1 cellular context compared by ENCODE assay signal in the genomic region with DNA sequence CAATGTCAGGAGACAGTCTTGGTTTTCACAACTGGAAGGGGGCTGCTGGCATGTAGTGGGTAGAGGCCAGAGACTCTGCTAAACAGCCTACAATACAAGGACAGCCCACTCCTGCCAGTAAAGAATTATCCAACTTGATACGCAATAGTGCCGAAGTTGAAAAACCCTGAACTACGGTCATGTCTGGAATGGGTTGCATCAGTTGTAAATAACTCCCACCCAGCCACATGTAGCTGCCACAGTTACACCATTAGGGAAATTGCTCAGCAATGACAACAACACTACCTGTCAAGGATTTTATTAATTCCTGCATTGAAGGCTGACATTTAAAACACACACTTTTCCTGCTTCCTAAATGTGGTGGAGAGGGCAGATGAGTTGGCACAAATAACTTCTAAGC.
A peak's percentile ranks its signal among the peaks of the same experiment; 100 is the strongest.
TF ChIP-seq lines count a peak whose summit lies in the region.

No MANE protein-coding gene starts in this region.

TF ChIP-seq in HepG2, 621 proteins besides CTCF, POLR2A, EP300 and RAD21 (continued from another document and continues in another):
- TF ChIP-seq U2AF1 (optimal IDR thresholded peaks at IDR 0.05; ENCODE audit: low read depth, low read length) = no peak
- TF ChIP-seq, protein P1, sequence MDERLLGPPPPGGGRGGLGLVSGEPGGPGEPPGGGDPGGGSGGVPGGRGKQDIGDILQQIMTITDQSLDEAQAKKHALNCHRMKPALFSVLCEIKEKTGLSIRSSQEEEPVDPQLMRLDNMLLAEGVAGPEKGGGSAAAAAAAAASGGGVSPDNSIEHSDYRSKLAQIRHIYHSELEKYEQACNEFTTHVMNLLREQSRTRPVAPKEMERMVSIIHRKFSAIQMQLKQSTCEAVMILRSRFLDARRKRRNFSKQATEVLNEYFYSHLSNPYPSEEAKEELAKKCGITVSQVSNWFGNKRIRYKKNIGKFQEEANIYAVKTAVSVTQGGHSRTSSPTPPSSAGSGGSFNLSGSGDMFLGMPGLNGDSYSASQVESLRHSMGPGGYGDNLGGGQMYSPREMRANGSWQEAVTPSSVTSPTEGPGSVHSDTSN (CRISPR knock-in tag; IDR thresholded peaks at IDR 0.05) = no peak
- TF ChIP-seq ATRX (CRISPR knock-in tag; IDR thresholded peaks at IDR 0.05; ENCODE audit: borderline replicate concordance) = no peak
- TF ChIP-seq EZH2 (conservative IDR thresholded peaks at IDR 0.05; ENCODE audit: low read depth, low read length) = no peak
- 0 out of 2 replicates have a peak, but pooled peaks have one; percentile 17 for TF ChIP-seq SP5 (CRISPR knock-in tag; IDR thresholded peaks at IDR 0.05; ENCODE audit: borderline replicate concordance, low read depth)
- no peak for TF ChIP-seq ZNF484 (CRISPR knock-in tag; IDR thresholded peaks at IDR 0.05; ENCODE audit: borderline replicate concordance, low read depth)
- peak; percentile 90 for TF ChIP-seq CEBPG (CRISPR knock-in tag; IDR thresholded peaks at IDR 0.05)
- no peak for TF ChIP-seq ELF1 (CRISPR knock-in tag; IDR thresholded peaks at IDR 0.05)
- peak; percentile 48; the same call in 1 of the 2 replicates for TF ChIP-seq THAP11 (CRISPR knock-in tag; IDR thresholded peaks at IDR 0.05)
- TF ChIP-seq HIVEP1 (CRISPR knock-in tag; IDR thresholded peaks at IDR 0.05) = 0 out of 2 replicates have a peak, but pooled peaks have one; percentile 26
- no peak for TF ChIP-seq ZNF136 (CRISPR knock-in tag; IDR thresholded peaks at IDR 0.05; ENCODE audit: low read depth)
- no peak for TF ChIP-seq ZNF558 (CRISPR knock-in tag; IDR thresholded peaks at IDR 0.05; ENCODE audit: borderline replicate concordance)
- TF ChIP-seq NFKBIZ (CRISPR knock-in tag; IDR thresholded peaks at IDR 0.05) = peak; percentile 86; the same call in 1 of the 2 replicates
- TF ChIP-seq, protein P2, sequence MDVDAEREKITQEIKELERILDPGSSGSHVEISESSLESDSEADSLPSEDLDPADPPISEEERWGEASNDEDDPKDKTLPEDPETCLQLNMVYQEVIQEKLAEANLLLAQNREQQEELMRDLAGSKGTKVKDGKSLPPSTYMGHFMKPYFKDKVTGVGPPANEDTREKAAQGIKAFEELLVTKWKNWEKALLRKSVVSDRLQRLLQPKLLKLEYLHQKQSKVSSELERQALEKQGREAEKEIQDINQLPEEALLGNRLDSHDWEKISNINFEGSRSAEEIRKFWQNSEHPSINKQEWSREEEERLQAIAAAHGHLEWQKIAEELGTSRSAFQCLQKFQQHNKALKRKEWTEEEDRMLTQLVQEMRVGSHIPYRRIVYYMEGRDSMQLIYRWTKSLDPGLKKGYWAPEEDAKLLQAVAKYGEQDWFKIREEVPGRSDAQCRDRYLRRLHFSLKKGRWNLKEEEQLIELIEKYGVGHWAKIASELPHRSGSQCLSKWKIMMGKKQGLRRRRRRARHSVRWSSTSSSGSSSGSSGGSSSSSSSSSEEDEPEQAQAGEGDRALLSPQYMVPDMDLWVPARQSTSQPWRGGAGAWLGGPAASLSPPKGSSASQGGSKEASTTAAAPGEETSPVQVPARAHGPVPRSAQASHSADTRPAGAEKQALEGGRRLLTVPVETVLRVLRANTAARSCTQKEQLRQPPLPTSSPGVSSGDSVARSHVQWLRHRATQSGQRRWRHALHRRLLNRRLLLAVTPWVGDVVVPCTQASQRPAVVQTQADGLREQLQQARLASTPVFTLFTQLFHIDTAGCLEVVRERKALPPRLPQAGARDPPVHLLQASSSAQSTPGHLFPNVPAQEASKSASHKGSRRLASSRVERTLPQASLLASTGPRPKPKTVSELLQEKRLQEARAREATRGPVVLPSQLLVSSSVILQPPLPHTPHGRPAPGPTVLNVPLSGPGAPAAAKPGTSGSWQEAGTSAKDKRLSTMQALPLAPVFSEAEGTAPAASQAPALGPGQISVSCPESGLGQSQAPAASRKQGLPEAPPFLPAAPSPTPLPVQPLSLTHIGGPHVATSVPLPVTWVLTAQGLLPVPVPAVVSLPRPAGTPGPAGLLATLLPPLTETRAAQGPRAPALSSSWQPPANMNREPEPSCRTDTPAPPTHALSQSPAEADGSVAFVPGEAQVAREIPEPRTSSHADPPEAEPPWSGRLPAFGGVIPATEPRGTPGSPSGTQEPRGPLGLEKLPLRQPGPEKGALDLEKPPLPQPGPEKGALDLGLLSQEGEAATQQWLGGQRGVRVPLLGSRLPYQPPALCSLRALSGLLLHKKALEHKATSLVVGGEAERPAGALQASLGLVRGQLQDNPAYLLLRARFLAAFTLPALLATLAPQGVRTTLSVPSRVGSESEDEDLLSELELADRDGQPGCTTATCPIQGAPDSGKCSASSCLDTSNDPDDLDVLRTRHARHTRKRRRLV (CRISPR knock-in tag; IDR thresholded peaks at IDR 0.05) = no peak
- TF ChIP-seq, protein P3, sequence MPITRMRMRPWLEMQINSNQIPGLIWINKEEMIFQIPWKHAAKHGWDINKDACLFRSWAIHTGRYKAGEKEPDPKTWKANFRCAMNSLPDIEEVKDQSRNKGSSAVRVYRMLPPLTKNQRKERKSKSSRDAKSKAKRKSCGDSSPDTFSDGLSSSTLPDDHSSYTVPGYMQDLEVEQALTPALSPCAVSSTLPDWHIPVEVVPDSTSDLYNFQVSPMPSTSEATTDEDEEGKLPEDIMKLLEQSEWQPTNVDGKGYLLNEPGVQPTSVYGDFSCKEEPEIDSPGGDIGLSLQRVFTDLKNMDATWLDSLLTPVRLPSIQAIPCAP (CRISPR knock-in tag; IDR thresholded peaks at IDR 0.05; ENCODE audit: low read depth) = no peak
- no peak for TF ChIP-seq ELF4 (CRISPR knock-in tag; IDR thresholded peaks at IDR 0.05; ENCODE audit: borderline replicate concordance)
- TF ChIP-seq KMT2A (CRISPR knock-in tag; IDR thresholded peaks at IDR 0.05) = no peak
- TF ChIP-seq, protein P4, sequence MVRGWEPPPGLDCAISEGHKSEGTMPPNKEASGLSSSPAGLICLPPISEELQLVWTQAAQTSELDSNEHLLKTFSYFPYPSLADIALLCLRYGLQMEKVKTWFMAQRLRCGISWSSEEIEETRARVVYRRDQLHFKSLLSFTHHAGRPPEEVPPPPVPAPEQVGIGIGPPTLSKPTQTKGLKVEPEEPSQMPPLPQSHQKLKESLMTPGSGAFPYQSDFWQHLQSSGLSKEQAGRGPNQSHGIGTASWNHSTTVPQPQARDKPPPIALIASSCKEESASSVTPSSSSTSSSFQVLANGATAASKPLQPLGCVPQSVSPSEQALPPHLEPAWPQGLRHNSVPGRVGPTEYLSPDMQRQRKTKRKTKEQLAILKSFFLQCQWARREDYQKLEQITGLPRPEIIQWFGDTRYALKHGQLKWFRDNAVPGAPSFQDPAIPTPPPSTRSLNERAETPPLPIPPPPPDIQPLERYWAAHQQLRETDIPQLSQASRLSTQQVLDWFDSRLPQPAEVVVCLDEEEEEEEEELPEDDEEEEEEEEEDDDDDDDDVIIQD (CRISPR knock-in tag; IDR thresholded peaks at IDR 0.05; ENCODE audit: low read depth) = peak; percentile 24; the same call in 1 of the 2 replicates
- TF ChIP-seq ERF (CRISPR knock-in tag; IDR thresholded peaks at IDR 0.05) = 0 out of 2 replicates have a peak, but pooled peaks have one; percentile 20
- TF ChIP-seq NCOA1 (CRISPR knock-in tag; IDR thresholded peaks at IDR 0.05) = no peak
- TF ChIP-seq NKX3-1 (CRISPR knock-in tag; IDR thresholded peaks at IDR 0.05) = no peak
- TF ChIP-seq ZNF33B (CRISPR knock-in tag; IDR thresholded peaks at IDR 0.05) = no peak
- 0 out of 2 replicates have a peak, but pooled peaks have one; percentile 0 for TF ChIP-seq KDM2A (CRISPR knock-in tag; IDR thresholded peaks at IDR 0.05; ENCODE audit: borderline replicate concordance, low read depth)
- TF ChIP-seq MXI1 (IDR thresholded peaks at IDR 0.05; ENCODE audit: borderline replicate concordance, low read depth, low read length) = peak; percentile 59; the same call in 1 of the 3 replicates
- TF ChIP-seq, protein P5, sequence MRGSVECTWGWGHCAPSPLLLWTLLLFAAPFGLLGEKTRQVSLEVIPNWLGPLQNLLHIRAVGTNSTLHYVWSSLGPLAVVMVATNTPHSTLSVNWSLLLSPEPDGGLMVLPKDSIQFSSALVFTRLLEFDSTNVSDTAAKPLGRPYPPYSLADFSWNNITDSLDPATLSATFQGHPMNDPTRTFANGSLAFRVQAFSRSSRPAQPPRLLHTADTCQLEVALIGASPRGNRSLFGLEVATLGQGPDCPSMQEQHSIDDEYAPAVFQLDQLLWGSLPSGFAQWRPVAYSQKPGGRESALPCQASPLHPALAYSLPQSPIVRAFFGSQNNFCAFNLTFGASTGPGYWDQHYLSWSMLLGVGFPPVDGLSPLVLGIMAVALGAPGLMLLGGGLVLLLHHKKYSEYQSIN (CRISPR knock-in tag; IDR thresholded peaks at IDR 0.05; ENCODE audit: borderline replicate concordance) = no peak
- TF ChIP-seq, protein P6, sequence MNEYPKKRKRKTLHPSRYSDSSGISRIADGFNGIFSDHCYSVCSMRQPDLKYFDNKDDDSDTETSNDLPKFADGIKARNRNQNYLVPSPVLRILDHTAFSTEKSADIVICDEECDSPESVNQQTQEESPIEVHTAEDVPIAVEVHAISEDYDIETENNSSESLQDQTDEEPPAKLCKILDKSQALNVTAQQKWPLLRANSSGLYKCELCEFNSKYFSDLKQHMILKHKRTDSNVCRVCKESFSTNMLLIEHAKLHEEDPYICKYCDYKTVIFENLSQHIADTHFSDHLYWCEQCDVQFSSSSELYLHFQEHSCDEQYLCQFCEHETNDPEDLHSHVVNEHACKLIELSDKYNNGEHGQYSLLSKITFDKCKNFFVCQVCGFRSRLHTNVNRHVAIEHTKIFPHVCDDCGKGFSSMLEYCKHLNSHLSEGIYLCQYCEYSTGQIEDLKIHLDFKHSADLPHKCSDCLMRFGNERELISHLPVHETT (CRISPR knock-in tag; conservative IDR thresholded peaks at IDR 0.05) = 0 out of 2 replicates have a peak, but pooled peaks have one; percentile 39
- TF ChIP-seq ZNF207 (IDR thresholded peaks at IDR 0.05; ENCODE audit: borderline replicate concordance) = no peak
- TF ChIP-seq GABPB1 (CRISPR knock-in tag; IDR thresholded peaks at IDR 0.05) = no peak
- TF ChIP-seq, protein P7, sequence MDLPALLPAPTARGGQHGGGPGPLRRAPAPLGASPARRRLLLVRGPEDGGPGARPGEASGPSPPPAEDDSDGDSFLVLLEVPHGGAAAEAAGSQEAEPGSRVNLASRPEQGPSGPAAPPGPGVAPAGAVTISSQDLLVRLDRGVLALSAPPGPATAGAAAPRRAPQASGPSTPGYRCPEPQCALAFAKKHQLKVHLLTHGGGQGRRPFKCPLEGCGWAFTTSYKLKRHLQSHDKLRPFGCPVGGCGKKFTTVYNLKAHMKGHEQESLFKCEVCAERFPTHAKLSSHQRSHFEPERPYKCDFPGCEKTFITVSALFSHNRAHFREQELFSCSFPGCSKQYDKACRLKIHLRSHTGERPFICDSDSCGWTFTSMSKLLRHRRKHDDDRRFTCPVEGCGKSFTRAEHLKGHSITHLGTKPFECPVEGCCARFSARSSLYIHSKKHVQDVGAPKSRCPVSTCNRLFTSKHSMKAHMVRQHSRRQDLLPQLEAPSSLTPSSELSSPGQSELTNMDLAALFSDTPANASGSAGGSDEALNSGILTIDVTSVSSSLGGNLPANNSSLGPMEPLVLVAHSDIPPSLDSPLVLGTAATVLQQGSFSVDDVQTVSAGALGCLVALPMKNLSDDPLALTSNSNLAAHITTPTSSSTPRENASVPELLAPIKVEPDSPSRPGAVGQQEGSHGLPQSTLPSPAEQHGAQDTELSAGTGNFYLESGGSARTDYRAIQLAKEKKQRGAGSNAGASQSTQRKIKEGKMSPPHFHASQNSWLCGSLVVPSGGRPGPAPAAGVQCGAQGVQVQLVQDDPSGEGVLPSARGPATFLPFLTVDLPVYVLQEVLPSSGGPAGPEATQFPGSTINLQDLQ (CRISPR knock-in tag; IDR thresholded peaks at IDR 0.05) = no peak
- TF ChIP-seq, protein P8, sequence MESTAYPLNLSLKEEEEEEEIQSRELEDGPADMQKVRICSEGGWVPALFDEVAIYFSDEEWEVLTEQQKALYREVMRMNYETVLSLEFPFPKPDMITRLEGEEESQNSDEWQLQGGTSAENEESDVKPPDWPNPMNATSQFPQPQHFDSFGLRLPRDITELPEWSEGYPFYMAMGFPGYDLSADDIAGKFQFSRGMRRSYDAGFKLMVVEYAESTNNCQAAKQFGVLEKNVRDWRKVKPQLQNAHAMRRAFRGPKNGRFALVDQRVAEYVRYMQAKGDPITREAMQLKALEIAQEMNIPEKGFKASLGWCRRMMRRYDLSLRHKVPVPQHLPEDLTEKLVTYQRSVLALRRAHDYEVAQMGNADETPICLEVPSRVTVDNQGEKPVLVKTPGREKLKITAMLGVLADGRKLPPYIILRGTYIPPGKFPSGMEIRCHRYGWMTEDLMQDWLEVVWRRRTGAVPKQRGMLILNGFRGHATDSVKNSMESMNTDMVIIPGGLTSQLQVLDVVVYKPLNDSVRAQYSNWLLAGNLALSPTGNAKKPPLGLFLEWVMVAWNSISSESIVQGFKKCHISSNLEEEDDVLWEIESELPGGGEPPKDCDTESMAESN (CRISPR knock-in tag; conservative IDR thresholded peaks at IDR 0.05) = 0 out of 2 replicates have a peak, but pooled peaks have one; percentile 31
- TF ChIP-seq ZNF766 (CRISPR knock-in tag; IDR thresholded peaks at IDR 0.05; ENCODE audit: borderline replicate concordance) = no peak
- no peak for TF ChIP-seq ZNF317 (CRISPR knock-in tag; IDR thresholded peaks at IDR 0.05)
- TF ChIP-seq HNF4G (IDR thresholded peaks at IDR 0.05; ENCODE audit: borderline replicate concordance, low read depth, low read length) = peak; percentile 28
- no peak for TF ChIP-seq HNF4G (CRISPR knock-in tag; IDR thresholded peaks at IDR 0.05; ENCODE audit: borderline replicate concordance, low read depth)
- TF ChIP-seq ZNF256 (CRISPR knock-in tag; conservative IDR thresholded peaks at IDR 0.05) = no peak
- TF ChIP-seq ZNF598 (CRISPR knock-in tag; IDR thresholded peaks at IDR 0.05; ENCODE audit: borderline replicate concordance) = no peak
- TF ChIP-seq KLF6 (CRISPR knock-in tag; IDR thresholded peaks at IDR 0.05) = peak; percentile 57; the same call in 1 of the 2 replicates
- no peak for TF ChIP-seq ZNF251 (CRISPR knock-in tag; IDR thresholded peaks at IDR 0.05)
- TF ChIP-seq ZNF12 (CRISPR knock-in tag; IDR thresholded peaks at IDR 0.05) = peak; percentile 47; the same call in 1 of the 2 replicates
- TF ChIP-seq ADNP (CRISPR knock-in tag; IDR thresholded peaks at IDR 0.05) = no peak
- TF ChIP-seq FOSL2 (CRISPR knock-in tag; IDR thresholded peaks at IDR 0.05) = peak; percentile 65; the same call in 1 of the 2 replicates
- TF ChIP-seq SAFB2 (CRISPR knock-in tag; IDR thresholded peaks at IDR 0.05; ENCODE audit: borderline replicate concordance, low read depth) = no peak
- TF ChIP-seq, protein P9, sequence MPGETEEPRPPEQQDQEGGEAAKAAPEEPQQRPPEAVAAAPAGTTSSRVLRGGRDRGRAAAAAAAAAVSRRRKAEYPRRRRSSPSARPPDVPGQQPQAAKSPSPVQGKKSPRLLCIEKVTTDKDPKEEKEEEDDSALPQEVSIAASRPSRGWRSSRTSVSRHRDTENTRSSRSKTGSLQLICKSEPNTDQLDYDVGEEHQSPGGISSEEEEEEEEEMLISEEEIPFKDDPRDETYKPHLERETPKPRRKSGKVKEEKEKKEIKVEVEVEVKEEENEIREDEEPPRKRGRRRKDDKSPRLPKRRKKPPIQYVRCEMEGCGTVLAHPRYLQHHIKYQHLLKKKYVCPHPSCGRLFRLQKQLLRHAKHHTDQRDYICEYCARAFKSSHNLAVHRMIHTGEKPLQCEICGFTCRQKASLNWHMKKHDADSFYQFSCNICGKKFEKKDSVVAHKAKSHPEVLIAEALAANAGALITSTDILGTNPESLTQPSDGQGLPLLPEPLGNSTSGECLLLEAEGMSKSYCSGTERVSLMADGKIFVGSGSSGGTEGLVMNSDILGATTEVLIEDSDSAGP (CRISPR knock-in tag; IDR thresholded peaks at IDR 0.05; ENCODE audit: borderline replicate concordance) = no peak
- no peak for TF ChIP-seq YY1 (IDR thresholded peaks at IDR 0.05; ENCODE audit: insufficient read depth, insufficient replicate concordance, low read depth, low read length)
- TF ChIP-seq BCL6 (CRISPR knock-in tag; IDR thresholded peaks at IDR 0.05) = peak; percentile 97
- no peak for TF ChIP-seq SMYD3 (CRISPR knock-in tag; IDR thresholded peaks at IDR 0.05)
- peak; percentile 50; the same call in 1 of the 2 replicates for TF ChIP-seq RXRA (CRISPR knock-in tag; IDR thresholded peaks at IDR 0.05)
